Comparison of ENCODE assay signal across 19 cellular contexts in the genomic region with DNA sequence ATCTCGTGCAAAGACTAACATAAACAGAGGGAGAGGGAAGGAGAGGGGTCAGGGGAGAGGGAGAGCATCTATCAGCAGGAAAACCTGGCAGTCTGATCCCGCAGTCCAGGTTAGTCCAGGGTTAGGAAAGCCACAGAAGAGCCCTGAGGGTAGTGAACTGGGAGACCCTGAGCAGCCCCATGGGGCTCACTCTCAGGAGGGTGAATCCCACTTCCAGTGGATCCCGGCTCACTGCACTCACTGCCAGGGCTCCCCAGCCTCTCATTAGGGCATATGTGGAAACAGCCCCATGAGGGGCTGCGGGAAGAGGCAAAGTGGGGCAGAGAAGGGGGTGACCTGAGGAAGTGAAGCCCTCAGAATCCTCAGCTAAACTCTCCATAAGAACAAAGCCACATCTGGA.
DNase-seq lines count a peak whose midpoint lies in the region; ATAC-seq and TF ChIP-seq lines count a peak whose summit lies in the region.
"Had no signal": no experiment of that assay in that cellular context is flagged by ENCODE, and none has a peak within 500 bp of the region (broad histone marks: within the 10 kb centered on the region; RNA-seq: fewer than 3 reads in every experiment).

No MANE protein-coding gene starts in this region.

- intact Hi-C loops in right cardiac atrium (cut with DNase I) (no loop called here), Right ventricle myocardium superior (cut with DNase I) (no loop called here), posterior vena cava (cut with DNase I) (no loop called here)
- intact Hi-C loops in activated T-helper 2 cell treated with anti-CD3 and anti-CD28 coated beads, Interferon-gamma antibody, Interleukin-2, Interleukin-4, amounts not matched to agents 10 μg/mL and 5 μg/mL and 100 μg/mL, durations not matched to agents 14 hours and 24 hours and 36 hours (cut with micrococcal nuclease): no loop called here

- peak overlapping the region; percentile 28 for H3K27ac Mint-ChIP-seq in neural crest cell (ENCODE audit: unreplicated experiment)
- H3K27ac Mint-ChIP-seq in activated T-helper 2 cell treated with anti-CD3 and anti-CD28 coated beads, Interferon-gamma antibody, Interleukin-2, Interleukin-4, amounts not matched to agents 10 μg/mL and 5 μg/mL and 100 μg/mL, durations not matched to agents 14 hours and 24 hours and 36 hours: no peak overlapping the region
- H3K27ac Mint-ChIP-seq: B cell; CD8-positive, alpha-beta T cell; HFFc6 had no signal

- H3K4me3 ChIP-seq in right cardiac atrium (ENCODE audit: low read length): no peak overlapping the region
- H3K4me3 ChIP-seq in SJCRH30: no peak overlapping the region
- H3K4me3 ChIP-seq: BLaER1, GM23248, HAP-1 had no signal

- H3K27me3 ChIP-seq in right cardiac atrium (ENCODE audit: control insufficient read depth, insufficient read depth) (no peaks in the 10 kb centered on the region), SJCRH30 (no peaks in the 10 kb centered on the region)
- H3K27me3 ChIP-seq: BLaER1 had no signal

- H3K9me3 ChIP-seq in right cardiac atrium (ENCODE audit: control insufficient read depth, low read length) (no peaks in the 10 kb centered on the region), SJCRH30 (replicated peaks) (no peaks in the 10 kb centered on the region)
- H3K9me3 ChIP-seq: BLaER1, Caco-2, HAP-1 had no signal

- H3K27ac ChIP-seq in right cardiac atrium (ENCODE audit: low read length) (no peak overlapping the region), SJCRH30 (no peak overlapping the region)
- H3K27ac ChIP-seq: 22Rv1, BLaER1, C4-2B, GM23248 had no signal

- 70% methylated on average over 4 of the region's 4 CpGs for WGBS in right cardiac atrium

- H3K9me3 Mint-ChIP-seq in neural crest cell: no peaks in the 10 kb centered on the region
- H3K9me3 Mint-ChIP-seq in activated T-helper 2 cell treated with anti-CD3 and anti-CD28 coated beads, Interferon-gamma antibody, Interleukin-2, Interleukin-4, amounts not matched to agents 10 μg/mL and 5 μg/mL and 100 μg/mL, durations not matched to agents 14 hours and 24 hours and 36 hours: no peaks in the 10 kb centered on the region
- H3K9me3 Mint-ChIP-seq: CD8-positive, alpha-beta T cell; HFFc6 had no signal

- DNase-seq in right cardiac atrium: peak in 2 of 3 donors; percentile 15 to 18
- DNase-seq in Right ventricle myocardium superior: no peak
- no peak for DNase-seq in neural crest cell (ENCODE audit: low read depth, low spot score)
- DNase-seq in posterior vena cava (ENCODE audit: low spot score): peak; percentile 57
- no peak for DNase-seq in activated T-helper 2 cell treated with anti-CD3 and anti-CD28 coated beads, Interferon-gamma antibody, Interleukin-2, Interleukin-4, amounts not matched to agents 10 μg/mL and 5 μg/mL and 100 μg/mL, durations not matched to agents 14 hours and 24 hours and 36 hours (ENCODE audit: low spot score)
- no peak for DNase-seq in GM13976 (ENCODE audit: low spot score)
- no peak for DNase-seq in SJCRH30
- DNase-seq: Caco-2; CD4-positive, CD25-positive, alpha-beta regulatory T cell; CD8-positive, alpha-beta T cell; DMS153; DND-41; GM23248; HFFc6 had no signal

- ATAC-seq in right cardiac atrium (no peak), Right ventricle myocardium superior (ENCODE audit: poor library complexity) (no peak)
- ATAC-seq: CD8-positive, alpha-beta T cell had no signal

- no peaks in the 10 kb centered on the region for H3K36me3 Mint-ChIP-seq in neural crest cell (ENCODE audit: low read depth)
- H3K36me3 Mint-ChIP-seq in activated T-helper 2 cell treated with anti-CD3 and anti-CD28 coated beads, Interferon-gamma antibody, Interleukin-2, Interleukin-4, amounts not matched to agents 10 μg/mL and 5 μg/mL and 100 μg/mL, durations not matched to agents 14 hours and 24 hours and 36 hours (ENCODE audit: low read depth): no peaks in the 10 kb centered on the region
- H3K36me3 Mint-ChIP-seq: CD4-positive, CD25-positive, alpha-beta regulatory T cell; CD8-positive, alpha-beta T cell had no signal

- H3K36me3 ChIP-seq in SJCRH30: no peaks in the 10 kb centered on the region
- H3K36me3 ChIP-seq: BLaER1, HAP-1 had no signal

- H3K4me1 ChIP-seq in right cardiac atrium (ENCODE audit: control insufficient read depth, insufficient read depth, low read length) (no peaks in the 10 kb centered on the region), SJCRH30 (0 out of 2 replicates have a peak, but pooled peaks cover 3% of the 10 kb centered on the region)
- H3K4me1 ChIP-seq: BLaER1, Caco-2, HAP-1 had no signal

- peaks cover 26% of the 10 kb centered on the region for H3K4me1 Mint-ChIP-seq in neural crest cell
- H3K4me1 Mint-ChIP-seq in activated T-helper 2 cell treated with anti-CD3 and anti-CD28 coated beads, Interferon-gamma antibody, Interleukin-2, Interleukin-4, amounts not matched to agents 10 μg/mL and 5 μg/mL and 100 μg/mL, durations not matched to agents 14 hours and 24 hours and 36 hours (ENCODE audit: low read depth): no peaks in the 10 kb centered on the region
- H3K4me1 Mint-ChIP-seq: B cell; CD4-positive, CD25-positive, alpha-beta regulatory T cell had no signal

- no peak overlapping the region for H3K4me3 Mint-ChIP-seq in neural crest cell
- no peak overlapping the region for H3K4me3 Mint-ChIP-seq in activated T-helper 2 cell treated with anti-CD3 and anti-CD28 coated beads, Interferon-gamma antibody, Interleukin-2, Interleukin-4, amounts not matched to agents 10 μg/mL and 5 μg/mL and 100 μg/mL, durations not matched to agents 14 hours and 24 hours and 36 hours (ENCODE audit: low read depth)
- H3K4me3 Mint-ChIP-seq: B cell; CD4-positive, CD25-positive, alpha-beta regulatory T cell; CD8-positive, alpha-beta T cell; HFFc6 had no signal

- TF ChIP-seq CTCF in neural crest cell (conservative IDR thresholded peaks at IDR 0.05) (no peak), GM13976 (IDR thresholded peaks at IDR 0.05; ENCODE audit: borderline replicate concordance, control extremely low read depth, extremely low read depth, insufficient read depth, missing control alignments) (no peak)

- no peaks in the 10 kb centered on the region for H3K27me3 Mint-ChIP-seq in neural crest cell (ENCODE audit: low read depth)
- no peaks in the 10 kb centered on the region for H3K27me3 Mint-ChIP-seq in activated T-helper 2 cell treated with anti-CD3 and anti-CD28 coated beads, Interferon-gamma antibody, Interleukin-2, Interleukin-4, amounts not matched to agents 10 μg/mL and 5 μg/mL and 100 μg/mL, durations not matched to agents 14 hours and 24 hours and 36 hours (ENCODE audit: low read depth)

- in situ Hi-C loops in GM13976 (cut with MboI; ENCODE audit: low sequenced_read_pairs, unreplicated experiment): no loop called here

Comparison
In these comparisons a context has a peak if more than half of its experiments do, and no peak if none do; other contexts are left out.
1. DNase-seq: peak in right cardiac atrium (2 of 3) and posterior vena cava (single experiment); none in Right ventricle myocardium superior (single experiment), neural crest cell (single experiment), activated T-helper 2 cell treated with anti-CD3 and anti-CD28 coated beads, Interferon-gamma antibody, Interleukin-2, Interleukin-4, amounts not matched to agents 10 μg/mL and 5 μg/mL and 100 μg/mL, durations not matched to agents 14 hours and 24 hours and 36 hours (single experiment), GM13976 (single experiment) and SJCRH30 (0 of 2).